In the genomic region with DNA sequence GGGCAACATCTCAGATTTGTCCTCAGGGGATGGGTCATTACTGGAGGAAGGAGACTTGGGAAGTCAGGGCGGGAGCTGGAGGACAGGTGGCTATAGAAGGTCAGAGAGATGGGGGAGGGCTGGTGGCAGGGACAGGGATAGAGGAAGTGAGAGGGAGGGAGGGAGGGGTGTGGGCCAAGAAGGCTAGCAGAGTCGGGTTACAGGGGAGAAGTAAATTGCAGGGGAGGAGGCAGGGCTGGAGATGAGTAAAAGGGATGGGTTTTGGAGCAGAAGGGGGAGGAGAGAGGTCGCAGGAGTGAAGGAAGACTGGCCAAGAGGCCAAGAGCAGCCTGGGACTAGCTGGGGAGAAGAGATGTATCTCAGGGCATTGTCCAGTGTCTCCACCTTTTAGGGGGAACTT, we compare ENCODE assay signal across 10 cellular contexts. TPM values are rescaled to one million over a fixed set of nuclear protein-coding genes. Genes with fewer than 3 reads are reported as not detected.
DNase-seq lines count a peak whose midpoint lies in the region; ATAC-seq and TF ChIP-seq lines count a peak whose summit lies in the region.
"Had no signal": no experiment of that assay in that cellular context is flagged by ENCODE, and none has a peak within 500 bp of the region (broad histone marks: within the 10 kb centered on the region; RNA-seq: fewer than 3 reads in every experiment).

No MANE protein-coding gene starts in this region.

- no peaks in the 10 kb centered on the region for H3K27me3 ChIP-seq in left ventricle myocardium inferior (ENCODE audit: low read depth)
- peaks cover 6% of the 10 kb centered on the region for H3K27me3 ChIP-seq in adrenal gland

- ATAC-seq in left ventricle myocardium superior (peak; percentile 8), HG02610 (IDR thresholded peaks at IDR 0.05; ENCODE audit: unreplicated experiment) (no peak)
- ATAC-seq: stimulated activated memory B cell treated with anti-CD40 and anti-IgM and Interleukin-4, amounts not matched to agents 10 μg/mL and 1 μg/mL and 100 μg/mL, for 72 hours had no signal

- H3K36me3 ChIP-seq in left ventricle myocardium inferior = peaks cover 6% of the 10 kb centered on the region
- H3K36me3 ChIP-seq in adrenal gland (replicated peaks in 1 of 2) = no peaks in the 10 kb centered on the region

- peaks cover 43% of the 10 kb centered on the region for H3K4me1 ChIP-seq in left ventricle myocardium inferior
- no peaks in the 10 kb centered on the region for H3K4me1 ChIP-seq in adrenal gland (replicated peaks in 1 of 2)

- TF ChIP-seq CTCF in left ventricle myocardium inferior (IDR thresholded peaks at IDR 0.05; ENCODE audit: borderline replicate concordance) (no peak), adrenal gland (IDR thresholded peaks at IDR 0.05) (no peak)

- 10 to 28% (median 17%) methylated on average over 3 of the region's 3 CpGs for WGBS in adrenal gland, 4 donors

- H3K27ac ChIP-seq in left ventricle myocardium inferior (replicated peaks) (no peak overlapping the region), adrenal gland (no peak overlapping the region)

- intact Hi-C loops in left ventricle myocardium superior (cut with micrococcal nuclease) = loop anchor here (10.0 kb wide), 1 partner anchor 1047 kb away; the partner anchor contains the start of gene MS4A12
- intact Hi-C loops in left ventricle myocardium inferior (cut with micrococcal nuclease) = no loop called here
- intact Hi-C loops in adrenal gland (cut with DNase I) = no loop called here

- DNase-seq in left ventricle myocardium superior (no peak), left ventricle myocardium inferior (no peak), NCI-H82 (lab: John Stamatoyannopoulos, UW) (peak; percentile 65), fibroblast of gingiva (ENCODE audit: low read depth) (peak; percentile 68), GOT3 (lab: John Stamatoyannopoulos, UW) (no peak), adrenal gland (no peak)
- DNase-seq in stimulated activated CD4-positive, alpha-beta T cell treated with anti-CD3 and anti-CD28 coated beads, Interleukin-4, amount 100 ng/mL, for 4 hours = no peak
- DNase-seq: CD4-positive, CD25-positive, alpha-beta regulatory T cell had no signal

- H3K9me3 ChIP-seq in left ventricle myocardium inferior (replicated peaks) (no peaks in the 10 kb centered on the region), adrenal gland (replicated peaks in 1 of 3) (no peaks in the 10 kb centered on the region)

- no peak for TF ChIP-seq POLR2A in adrenal gland (IDR thresholded peaks at IDR 0.05)

- H3K4me3 ChIP-seq in left ventricle myocardium inferior (no peak overlapping the region), adrenal gland (no peak overlapping the region)

RNA-seq across cellular contexts. Expression of gene LRRC10B, which starts 33.0 kb away (rescaled TPM):
- total RNA-seq in left ventricle myocardium superior = 0.45 TPM
- total RNA-seq in left ventricle myocardium inferior = 0.88 TPM
- 1 to 10 TPM in 3 of 8 donors, under 1 TPM in 2, not detected in 3; 0.11 to 2.2 (median 1.6) TPM for total RNA-seq in adrenal gland
- 1 to 10 TPM in 2 of 3 donors, under 1 TPM in 1; 0.97 to 2.6 (median 1.1) TPM for polyA plus RNA-seq in adrenal gland
- total RNA-seq: CD4-positive, CD25-positive, alpha-beta regulatory T cell had no signal
- polyA plus RNA-seq: CD4-positive, CD25-positive, alpha-beta regulatory T cell had no signal

RNA-seq across cellular contexts. Expression of gene SYT7, which starts 39.3 kb away (rescaled TPM):
- total RNA-seq in left ventricle myocardium superior (32.5 TPM), left ventricle myocardium inferior (18.9 TPM), adrenal gland (1 to 10 TPM in 4 of 8 donors, under 1 TPM in 3, not detected in 1; 0.09 to 6.0 (median 1.1) TPM)
- 1 to 10 TPM; 1.4 to 6.8 (median 6.5) TPM for polyA plus RNA-seq in adrenal gland
- polyA plus RNA-seq: CD4-positive, CD25-positive, alpha-beta regulatory T cell had no signal

Comparison
In these comparisons a context has a peak if more than half of its experiments do, and no peak if none do; other contexts are left out.
1. DNase-seq: peak in NCI-H82 (single experiment) and fibroblast of gingiva (single experiment); none in left ventricle myocardium superior (single experiment), left ventricle myocardium inferior (single experiment), GOT3 (single experiment), adrenal gland (0 of 7) and stimulated activated CD4-positive, alpha-beta T cell treated with anti-CD3 and anti-CD28 coated beads, Interleukin-4, amount 100 ng/mL, for 4 hours (0 of 2).